In the genomic region with DNA sequence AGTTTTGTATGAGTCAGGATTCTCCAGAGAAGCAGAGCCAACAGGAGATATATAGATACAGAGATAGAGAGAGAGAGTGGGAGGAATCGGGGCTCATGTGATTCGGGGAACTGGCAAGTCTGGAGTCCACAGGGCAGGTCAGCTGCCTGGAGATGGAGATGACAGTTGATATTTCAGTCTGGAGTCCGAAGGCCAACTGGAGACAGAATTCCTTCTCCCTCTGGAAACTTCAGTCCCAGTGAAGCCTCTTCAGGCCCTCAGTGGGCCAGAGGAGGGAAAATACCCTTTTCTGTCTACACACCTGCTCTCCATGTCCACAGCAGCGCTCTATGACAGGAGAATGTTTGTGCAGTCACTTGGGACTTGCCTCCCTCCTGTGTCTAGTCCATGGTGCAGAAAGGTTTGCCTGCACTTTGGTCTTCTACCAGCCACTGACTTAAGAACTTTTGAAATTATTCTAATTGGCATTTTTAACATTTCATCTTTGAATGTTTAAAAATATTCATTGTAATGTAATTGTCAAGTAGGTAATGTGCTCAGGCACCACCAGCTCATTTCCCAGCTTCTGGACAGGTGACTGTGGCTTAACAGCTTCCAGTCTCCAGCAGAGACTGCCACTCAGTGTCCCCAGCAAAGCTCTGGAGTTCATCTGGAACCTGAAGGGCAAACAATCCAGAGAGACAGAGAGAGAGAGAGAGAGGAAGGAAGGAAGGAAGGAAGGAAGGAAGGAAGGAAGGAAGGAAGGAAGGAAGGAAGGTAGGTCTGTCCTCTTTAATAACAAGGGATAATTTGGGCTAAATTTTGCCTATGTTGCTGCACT, we compare ENCODE assay signal across 25 cellular contexts. TPM values are rescaled to one million over a fixed set of nuclear protein-coding genes. Genes with fewer than 3 reads are reported as not detected.
A peak's percentile ranks its signal among the peaks of the same experiment; 100 is the strongest.
DNase-seq lines count a peak whose midpoint lies in the region; ATAC-seq, FAIRE-seq and TF ChIP-seq lines count a peak whose summit lies in the region.
"Had no signal": no experiment of that assay in that cellular context is flagged by ENCODE, and none has a peak within 500 bp of the region (broad histone marks: within the 10 kb centered on the region; RNA-seq: fewer than 3 reads in every experiment).

No MANE protein-coding gene starts in this region.

- no peaks in the 10 kb centered on the region for H3K36me3 ChIP-seq in BLaER1 treated with 17β-estradiol and CSF1 and Interleukin-3, amounts not matched to agents 10 nM and 100 nM
- no peaks in the 10 kb centered on the region; the same call in 2 of the 3 replicates for H3K36me3 ChIP-seq in K562 (ENCODE audit: control insufficient read depth, insufficient read depth, low read length)
- no peaks in the 10 kb centered on the region for H3K36me3 ChIP-seq in osteoblast (ENCODE audit: insufficient read depth, low read length)
- H3K36me3 ChIP-seq: SJSA1 had no signal

- CTCF ChIA-PET in K562 (lab: Yijun Ruan, JAX; ENCODE audit: low intra/inter-chr PET ratio): no interaction called here

- in situ Hi-C loops in K562 (cut with MboI): no loop called here

- H3K4me2 ChIP-seq in BLaER1 treated with 17β-estradiol and CSF1 and Interleukin-3, amounts not matched to agents 10 nM and 100 nM: peak overlapping the region in 7 of 11 experiments; percentile 15 to 49 (median 42); a peak in 13 of 22 replicates
- H3K4me2 ChIP-seq in K562 (ENCODE audit: insufficient read depth, low read length) (no peak overlapping the region), osteoblast (ENCODE audit: insufficient read depth, low read length) (no peak overlapping the region)

- no peaks in the 10 kb centered on the region for H3K9me3 ChIP-seq in BLaER1 treated with 17β-estradiol and CSF1 and Interleukin-3, amounts not matched to agents 10 nM and 100 nM (replicated peaks in 1 of 11)
- no peaks in the 10 kb centered on the region for H3K9me3 ChIP-seq in K562 (replicated peaks; ENCODE audit: control insufficient read depth, insufficient read depth, low read depth, low read length)
- H3K9me3 ChIP-seq in osteoblast (ENCODE audit: low read depth, low read length): no peaks in the 10 kb centered on the region
- H3K9me3 ChIP-seq: Caco-2, SJSA1 had no signal

- intact Hi-C loops in K562 (cut with micrococcal nuclease): no loop called here

- H3K27ac ChIP-seq in BLaER1 treated with 17β-estradiol and CSF1 and Interleukin-3, amounts not matched to agents 10 nM and 100 nM: no peak overlapping the region
- H3K27ac ChIP-seq in K562 (ENCODE audit: extremely low read depth, low read depth, low read length): no peak overlapping the region
- no peak overlapping the region for H3K27ac ChIP-seq in osteoblast (ENCODE audit: low read depth, low read length)
- H3K27ac ChIP-seq: HL-60, SJSA1 had no signal

- TF ChIP-seq CTCF in K562 (IDR thresholded peaks at IDR 0.05 in 2 of 3, conservative IDR thresholded peaks at IDR 0.05 in 1 of 3; ENCODE audit: insufficient read depth in 2 of 3, low read depth in 1 of 3, low read length in 3 of 3) (no peak), osteoblast (IDR thresholded peaks at IDR 0.05; ENCODE audit: extremely low read depth, low read depth, low read length) (no peak)

- no peak overlapping the region for H2AFZ ChIP-seq in K562 (ENCODE audit: low read depth, low read length)
- H2AFZ ChIP-seq in osteoblast (ENCODE audit: low read length): no peak overlapping the region

- DNase-seq in K562 (ENCODE audit: extremely low read depth in 1 of 4, low spot score in 3 of 4) (no peak), left lobe of liver (ENCODE audit: low spot score) (peak; percentile 35), osteoblast (ENCODE audit: insufficient read length, low spot score, missing footprints) (peak; percentile 25), pons (ENCODE audit: low spot score) (no peak), NCI-H2107 treated with DMSO at 0.1 percent for 48 hours (lab: John Stamatoyannopoulos, UW; ENCODE audit: unreplicated experiment) (no peak)
- no peak for DNase-seq in stimulated activated CD4-positive, alpha-beta T cell treated with anti-CD3 and anti-CD28 coated beads, Interleukin-15, amount 100 ng/mL, for 24 hours
- DNase-seq: CD4-positive, alpha-beta memory T cell; DMS 273 treated with DMSO at 0.1 percent for 48 hours; DND-41; H7; HFFc6; KG1; NCI-H1092 treated with DMSO at 0.1 percent for 48 hours; NCI-H1436 treated with DMSO at 0.1 percent for 48 hours; NCI-H1930; NCI-H2227 treated with DMSO at 0.1 percent for 48 hours; NCI-H510A; NK-92 treated with Interleukin-12 subunit alpha and Interleukin-12 subunit beta, amount 100 ng/mL, for 24 hours had no signal

- H3K4me1 ChIP-seq in BLaER1 treated with 17β-estradiol and CSF1 and Interleukin-3, amounts not matched to agents 10 nM and 100 nM: peaks cover 11 to 27% (median 21%) of the 10 kb centered on the region in 10 experiments
- 0 out of 5 replicates have a peak, but pooled peaks cover 0 to 2% of the 10 kb centered on the region in 2 experiments for H3K4me1 ChIP-seq in K562 (replicated peaks in 1 of 2; ENCODE audit: control insufficient read depth in 2 of 2, insufficient read depth in 2 of 2, low read length in 2 of 2)
- no peaks in the 10 kb centered on the region for H3K4me1 ChIP-seq in osteoblast (ENCODE audit: insufficient read depth, low read length)
- H3K4me1 ChIP-seq: SJSA1 had no signal

- 7% methylated on average over 4 of the region's 4 CpGs for WGBS in K562 (ENCODE audit: insufficient coverage, low coverage, missing lambda C conversion rate)

- H4K20me1 ChIP-seq in BLaER1 treated with 17β-estradiol and CSF1 and Interleukin-3, amounts not matched to agents 10 nM and 100 nM: no peaks in the 10 kb centered on the region
- H4K20me1 ChIP-seq in K562 (replicated peaks; ENCODE audit: control insufficient read depth, insufficient read depth, low read length): peaks cover 4% of the 10 kb centered on the region
- no peaks in the 10 kb centered on the region for H4K20me1 ChIP-seq in osteoblast (ENCODE audit: insufficient read depth, low read length)

- H3K9me1 ChIP-seq in K562 (ENCODE audit: control insufficient read depth, insufficient read depth, low read length): no peaks in the 10 kb centered on the region

- no peak for FAIRE-seq in K562 (lab: Jason Lieb, UNC)
- FAIRE-seq: GM12891 had no signal

- no peak overlapping the region for H3K4me3 ChIP-seq in BLaER1 treated with 17β-estradiol and CSF1 and Interleukin-3, amounts not matched to agents 10 nM and 100 nM
- H3K4me3 ChIP-seq in K562: no peak overlapping the region
- no peak overlapping the region for H3K4me3 ChIP-seq in osteoblast (ENCODE audit: insufficient read depth, low read length)
- H3K4me3 ChIP-seq: SJSA1 had no signal

- H3K9ac ChIP-seq in BLaER1 treated with 17β-estradiol and CSF1 and Interleukin-3, amounts not matched to agents 10 nM and 100 nM: no peak overlapping the region
- H3K9ac ChIP-seq in K562 (ENCODE audit: insufficient read depth in 1 of 2, low read depth in 2 of 2, low read length in 2 of 2): no peak overlapping the region

- no peak for TF ChIP-seq POLR2A in K562 (conservative IDR thresholded peaks at IDR 0.05)

- no TSS peak for BruUV-seq in K562 (replicated peaks; lab: Mats Ljungman, UMichigan)

- POLR2A ChIA-PET in K562 (lab: Yijun Ruan, JAX): interaction anchor here (1.3 to 1.6 kb wide), 2 partner anchors 15 to 44 kb away, joined by 3 to 6 read pairs; a partner anchor contains a TSS

- H3K79me2 ChIP-seq in K562 (ENCODE audit: control insufficient read depth, insufficient read depth, low read length): no peaks in the 10 kb centered on the region
- H3K79me2 ChIP-seq in osteoblast (ENCODE audit: insufficient read depth, low read length): no peaks in the 10 kb centered on the region

- H3K27me3 ChIP-seq in BLaER1 treated with 17β-estradiol and CSF1 and Interleukin-3, amounts not matched to agents 10 nM and 100 nM: no peaks in the 10 kb centered on the region
- H3K27me3 ChIP-seq in K562 (ENCODE audit: control insufficient read depth in 2 of 2, insufficient read depth in 2 of 2, low read length in 2 of 2) (peaks cover 53 to 71% of the 10 kb centered on the region in 2 experiments), osteoblast (ENCODE audit: insufficient read depth, low read length) (no peaks in the 10 kb centered on the region)
- H3K27me3 ChIP-seq: SJSA1 had no signal

- no peak for TF ChIP-seq EP300 in K562 (IDR thresholded peaks at IDR 0.05; ENCODE audit: low read length)

- ATAC-seq in K562: peak; percentile 19; the same call in 1 of the 3 replicates
- peak; percentile 11 for ATAC-seq in left lobe of liver
- no peak for ATAC-seq in HG02973 (IDR thresholded peaks at IDR 0.05; ENCODE audit: unreplicated experiment)
- ATAC-seq: Right ventricle myocardium inferior had no signal

- no peak for TF ChIP-seq RAD21 in K562 (CRISPR knock-in tag; conservative IDR thresholded peaks at IDR 0.05 in 1 of 2, IDR thresholded peaks at IDR 0.05 in 1 of 2)

RNA-seq across cellular contexts. Expression of a gene that starts 43.8 kb away (rescaled TPM):
- 294 and 779 TPM in 2 replicates for total RNA-seq in K562 (2011; cell fraction: chromatin; rRNA removed; ENCODE audit: low replicate concordance)
- 128 and 193 TPM in 2 replicates for total RNA-seq in K562 (2011; cell fraction: nucleolus; rRNA removed)
- total RNA-seq in K562 (2011; cell fraction: nucleoplasm; rRNA removed): 330 and 387 TPM in 2 replicates
- 91.9 and 117 TPM in 2 replicates for total RNA-seq in K562 (2014; rRNA removed)
- 114 and 135 TPM in 2 replicates for total RNA-seq in K562 (2014; rRNA removed; fragmentation: Illumina TruSeq; extraction: Trizol)
- 111 and 112 TPM in 2 replicates for total RNA-seq in K562 (2015; rRNA removed; fragmentation: Illumina TruSeq; extraction: Trizol)
- total RNA-seq in K562 (2021): 106 and 129 TPM in 2 replicates
- polyA plus RNA-seq in K562 (2011; rRNA removed): 95.7 and 96.7 TPM in 2 replicates
- 29.3 and 38.3 TPM in 2 replicates for polyA plus RNA-seq in K562 (2011; cell fraction: cytosol; rRNA removed)
- polyA plus RNA-seq in K562 (2011; cell fraction: nucleus; rRNA removed): 374 and 388 TPM in 2 replicates
- polyA plus RNA-seq in K562 (2012): 62.0 and 64.2 TPM in 2 replicates
- 95.0 and 105 TPM in 2 replicates for polyA plus RNA-seq in K562 (2014; fragmentation: Illumina TruSeq; extraction: Trizol)
- polyA plus RNA-seq in K562 (2014; fragmentation: Nextera tagmentation; extraction: Ambion mirVana): 1 to 10 TPM; 7.2 to 9.7 TPM
- polyA plus RNA-seq in K562 (2014; rRNA removed): 78.9 and 96.4 TPM in 2 replicates
- 183 and 194 TPM in 2 replicates for polyA minus RNA-seq in K562 (2011; rRNA and poly(A)+ RNA removed)
- 78.4 and 100 TPM in 2 replicates for polyA minus RNA-seq in K562 (2011; cell fraction: cytosol; rRNA and poly(A)+ RNA removed)
- polyA minus RNA-seq in K562 (2011; cell fraction: nucleus; rRNA and poly(A)+ RNA removed): 234 and 345 TPM in 2 replicates
- 92.5 TPM for total RNA-seq in left lobe of liver
- 31.2 and 52.5 TPM in 2 replicates for total RNA-seq in osteoblast

Comparison
In these comparisons a context has a peak if more than half of its experiments do, and no peak if none do; other contexts are left out.
1. H3K4me2 ChIP-seq: peak in BLaER1 treated with 17β-estradiol and CSF1 and Interleukin-3, amounts not matched to agents 10 nM and 100 nM (7 of 11); none in K562 (single experiment) and osteoblast (single experiment).
2. DNase-seq: peak in left lobe of liver (single experiment) and osteoblast (single experiment); none in K562 (0 of 4), stimulated activated CD4-positive, alpha-beta T cell treated with anti-CD3 and anti-CD28 coated beads, Interleukin-15, amount 100 ng/mL, for 24 hours (single experiment), pons (single experiment) and NCI-H2107 treated with DMSO at 0.1 percent for 48 hours (single experiment).